Comparison of ENCODE assay signal across 8 cellular contexts in genomic region chr12:63917864-63918742, GRCh38.
DNase-seq lines count a peak whose midpoint lies in the region; ATAC-seq and TF ChIP-seq lines count a peak whose summit lies in the region.

No MANE protein-coding gene starts in this region.

- H3K9me3 ChIP-seq in BLaER1 treated with 17β-estradiol and CSF1 and Interleukin-3, amounts not matched to agents 10 nM and 100 nM (replicated peaks in 1 of 11) = no peaks in the 10 kb centered on the region
- no peaks in the 10 kb centered on the region for H3K9me3 ChIP-seq in colonic mucosa
- H3K9me3 ChIP-seq in neural progenitor cell (ENCODE audit: low read depth) = no peaks in the 10 kb centered on the region

- no peaks in the 10 kb centered on the region for H3F3A ChIP-seq in neural progenitor cell (ENCODE audit: low read depth)

- peaks cover 52% of the 10 kb centered on the region for H3K4me1 Mint-ChIP-seq in neural progenitor cell

- H3K4me1 ChIP-seq in BLaER1 treated with 17β-estradiol and CSF1 and Interleukin-3, amounts not matched to agents 10 nM and 100 nM = peaks cover 35 to 42% (median 40%) of the 10 kb centered on the region in 10 experiments
- peaks cover 9% of the 10 kb centered on the region for H3K4me1 ChIP-seq in colonic mucosa
- H3K4me1 ChIP-seq in neural progenitor cell = no peaks in the 10 kb centered on the region

- no peak overlapping the region for H3K4me3 Mint-ChIP-seq in neural progenitor cell

- H3K36me3 ChIP-seq in BLaER1 treated with 17β-estradiol and CSF1 and Interleukin-3, amounts not matched to agents 10 nM and 100 nM = no peaks in the 10 kb centered on the region
- H3K36me3 ChIP-seq in colonic mucosa = no peaks in the 10 kb centered on the region
- H3K36me3 ChIP-seq in neural progenitor cell = no peaks in the 10 kb centered on the region

- TF ChIP-seq CTCF in colonic mucosa (IDR thresholded peaks at IDR 0.05) (no peak), neural progenitor cell (IDR thresholded peaks at IDR 0.05) (no peak)

- no peaks in the 10 kb centered on the region for H3K79me2 ChIP-seq in neural progenitor cell (ENCODE audit: low read depth)

- peak overlapping the region; percentile 99 for H3K27ac Mint-ChIP-seq in neural progenitor cell

- H3K4me3 ChIP-seq in BLaER1 treated with 17β-estradiol and CSF1 and Interleukin-3, amounts not matched to agents 10 nM and 100 nM = no peak overlapping the region
- no peak overlapping the region for H3K4me3 ChIP-seq in colonic mucosa
- no peak overlapping the region for H3K4me3 ChIP-seq in neural progenitor cell

- no peaks in the 10 kb centered on the region for H3K27me3 Mint-ChIP-seq in neural progenitor cell (ENCODE audit: insufficient read depth, low read depth)

- H4K20me1 ChIP-seq in BLaER1 treated with 17β-estradiol and CSF1 and Interleukin-3, amounts not matched to agents 10 nM and 100 nM = no peaks in the 10 kb centered on the region
- no peaks in the 10 kb centered on the region for H4K20me1 ChIP-seq in neural progenitor cell (ENCODE audit: low read depth)

- peaks cover 11% of the 10 kb centered on the region for H3K36me3 Mint-ChIP-seq in neural progenitor cell

- peak; percentile 77 for ATAC-seq in GM21381 (IDR thresholded peaks at IDR 0.05; ENCODE audit: unreplicated experiment)

- peak overlapping the region; percentile 61 to 90 (median 79) for H3K4me2 ChIP-seq in BLaER1 treated with 17β-estradiol and CSF1 and Interleukin-3, amounts not matched to agents 10 nM and 100 nM
- H3K4me2 ChIP-seq in neural progenitor cell = no peak overlapping the region

- DNase-seq in LoVo (ENCODE audit: low spot score) = peak; percentile 98
- DNase-seq in colonic mucosa = peak; percentile 38
- no peak for DNase-seq in neural progenitor cell (ENCODE audit: low spot score)
- DNase-seq in NCI-H1105 treated with DMSO at 0.1 percent for 48 hours (lab: John Stamatoyannopoulos, UW) = no peak
- no peak for DNase-seq in NCI-H1417 treated with DMSO at 0.1 percent for 48 hours (lab: John Stamatoyannopoulos, UW)
- DNase-seq in SW480 (ENCODE audit: low spot score) = no peak

- intact Hi-C loops in colonic mucosa (cut with DNase I) = no loop called here

- H3K27me3 ChIP-seq in BLaER1 treated with 17β-estradiol and CSF1 and Interleukin-3, amounts not matched to agents 10 nM and 100 nM = peaks cover 0 to 7% (median 0%) of the 10 kb centered on the region in 11 experiments; a peak in 1 of 22 replicates
- H3K27me3 ChIP-seq in colonic mucosa (no peaks in the 10 kb centered on the region), neural progenitor cell (no peaks in the 10 kb centered on the region)

- H3K9ac ChIP-seq in BLaER1 treated with 17β-estradiol and CSF1 and Interleukin-3, amounts not matched to agents 10 nM and 100 nM = peak overlapping the region in 6 of 11 experiments; percentile 9 to 27 (median 12); a peak in 5 of 22 replicates
- H3K9ac ChIP-seq in colonic mucosa (ENCODE audit: low read depth in 2 of 2, low read length in 2 of 2) (peak overlapping the region in 1 of 2 donors; percentile 30), neural progenitor cell (no peak overlapping the region)

- no peak overlapping the region for H2AFZ ChIP-seq in neural progenitor cell (replicated peaks)

- peak overlapping the region; percentile 9 to 71 (median 56); a peak in 21 of 22 replicates for H3K27ac ChIP-seq in BLaER1 treated with 17β-estradiol and CSF1 and Interleukin-3, amounts not matched to agents 10 nM and 100 nM
- H3K27ac ChIP-seq in colonic mucosa = peak overlapping the region; percentile 79
- no peak overlapping the region for H3K27ac ChIP-seq in neural progenitor cell

- H3K9me3 Mint-ChIP-seq in neural progenitor cell = peaks cover 5% of the 10 kb centered on the region

Comparison
In these comparisons a context has a peak if more than half of its experiments do, and no peak if none do; other contexts are left out.
1. DNase-seq: peak in LoVo (single experiment) and colonic mucosa (single experiment); none in neural progenitor cell (single experiment), NCI-H1105 treated with DMSO at 0.1 percent for 48 hours (single experiment), NCI-H1417 treated with DMSO at 0.1 percent for 48 hours (single experiment) and SW480 (single experiment).